In the genomic region with DNA sequence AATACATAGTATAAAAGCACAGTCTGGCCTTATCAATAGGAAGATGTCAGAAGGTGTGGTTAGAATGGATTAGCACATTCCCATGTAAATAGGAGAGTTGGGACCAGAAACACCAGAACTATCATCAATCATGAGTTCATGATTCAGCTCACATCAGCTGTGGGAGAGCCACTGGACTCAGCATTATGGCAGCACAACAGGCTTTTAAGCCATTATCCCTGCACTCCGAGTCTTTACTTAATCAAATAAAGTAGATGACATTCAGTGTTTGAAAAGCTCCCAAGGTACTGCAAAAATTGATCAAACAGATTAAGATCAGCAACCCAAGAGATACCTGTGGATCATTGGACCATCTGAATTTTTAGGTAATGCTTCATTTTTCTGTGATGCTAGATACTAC, we compare ENCODE assay signal across 21 cellular contexts. TPM values are rescaled to one million over a fixed set of nuclear protein-coding genes. Genes with fewer than 3 reads are reported as not detected.
DNase-seq lines count a peak whose midpoint lies in the region; FAIRE-seq and TF ChIP-seq lines count a peak whose summit lies in the region.
"Had no signal": no experiment of that assay in that cellular context is flagged by ENCODE, and none has a peak within 500 bp of the region (broad histone marks: within the 10 kb centered on the region; RNA-seq: fewer than 3 reads in every experiment).

No MANE protein-coding gene starts in this region.

- H3K36me3 Mint-ChIP-seq in type B pancreatic cell: peaks cover 22% of the 10 kb centered on the region

- H3K4me1 ChIP-seq in endocrine pancreas (ENCODE audit: control insufficient read depth, insufficient read depth, low read length): peaks cover 14% of the 10 kb centered on the region
- no peaks in the 10 kb centered on the region for H3K4me1 ChIP-seq in suprapubic skin
- H3K4me1 ChIP-seq: BLaER1, HAP-1 had no signal

- H3K9ac ChIP-seq in endocrine pancreas (ENCODE audit: control insufficient read depth, insufficient read depth, low read length): no peak overlapping the region
- H3K9ac ChIP-seq: BLaER1 had no signal

- no peak overlapping the region for H3K4me3 Mint-ChIP-seq in type B pancreatic cell
- H3K4me3 Mint-ChIP-seq: CD4-positive, CD25-positive, alpha-beta regulatory T cell; CD8-positive, alpha-beta T cell; HFFc6 had no signal

- TF ChIP-seq POLR2A in GM12892 (IDR thresholded peaks at IDR 0.05; ENCODE audit: low read depth, low read length) (0 out of 2 replicates have a peak, but pooled peaks have one; percentile 17), suprapubic skin (IDR thresholded peaks at IDR 0.05) (no peak)

- H3K9me3 ChIP-seq in endocrine pancreas (ENCODE audit: control insufficient read depth, low read length) (no peaks in the 10 kb centered on the region), suprapubic skin (no peaks in the 10 kb centered on the region)
- H3K9me3 ChIP-seq: Caco-2, HAP-1 had no signal

- no peak for FAIRE-seq in GM12892 (lab: Jason Lieb, UNC)
- FAIRE-seq: GM12878, GM18507, H54 had no signal

- H3K36me3 ChIP-seq in endocrine pancreas (ENCODE audit: control insufficient read depth, insufficient read depth, low read length) (no peaks in the 10 kb centered on the region), suprapubic skin (peaks cover 32% of the 10 kb centered on the region)

- H3K4me3 ChIP-seq in endocrine pancreas (ENCODE audit: control insufficient read depth, insufficient read depth, low read length) (peak overlapping the region; percentile 25), suprapubic skin (no peak overlapping the region)
- H3K4me3 ChIP-seq: BLaER1, GM12878, HAP-1 had no signal

- peaks cover 6% of the 10 kb centered on the region for H3K4me1 Mint-ChIP-seq in type B pancreatic cell (ENCODE audit: unreplicated experiment)

- H3K27me3 ChIP-seq in endocrine pancreas (ENCODE audit: control insufficient read depth, insufficient read depth, low read length) (no peaks in the 10 kb centered on the region), suprapubic skin (no peaks in the 10 kb centered on the region)
- H3K27me3 ChIP-seq: BLaER1 had no signal

- H3K27me3 Mint-ChIP-seq in type B pancreatic cell: no peaks in the 10 kb centered on the region
- H3K27me3 Mint-ChIP-seq: CD4-positive, CD25-positive, alpha-beta regulatory T cell had no signal

- DNase-seq in GM12892 (ENCODE audit: insufficient read length): no peak
- peak; percentile 34 for DNase-seq in NCI-H82 treated with DMSO at 0.1 percent for 48 hours (lab: John Stamatoyannopoulos, UW; ENCODE audit: unreplicated experiment)
- DNase-seq in type B pancreatic cell (ENCODE audit: extremely low spot score, unreplicated experiment): no peak
- DNase-seq in suprapubic skin (ENCODE audit: low spot score in 2 of 2): no peak
- no peak for DNase-seq in SHP77 treated with DMSO at 0.1 percent for 48 hours (lab: John Stamatoyannopoulos, UW)
- DNase-seq: Caco-2; CD4-positive, CD25-positive, alpha-beta regulatory T cell; CD8-positive, alpha-beta T cell; DMS 273 treated with DMSO at 0.1 percent for 48 hours; DMS79; EL; GDM1; GOT3; HFFc6 had no signal

- WGBS in suprapubic skin: 97% methylated on average over 1 of the region's 1 CpG

- no peak overlapping the region for H3K27ac Mint-ChIP-seq in type B pancreatic cell
- H3K27ac Mint-ChIP-seq: CD4-positive, CD25-positive, alpha-beta regulatory T cell; CD8-positive, alpha-beta T cell; HFFc6 had no signal

- H3K27ac ChIP-seq in suprapubic skin: no peak overlapping the region
- H3K27ac ChIP-seq: BLaER1, C4-2B had no signal

- no peak for TF ChIP-seq EP300 in suprapubic skin (IDR thresholded peaks at IDR 0.05)

- H3K9me3 Mint-ChIP-seq in type B pancreatic cell: no peaks in the 10 kb centered on the region
- H3K9me3 Mint-ChIP-seq: CD4-positive, CD25-positive, alpha-beta regulatory T cell; CD8-positive, alpha-beta T cell; HFFc6 had no signal

- TF ChIP-seq CTCF in type B pancreatic cell (conservative IDR thresholded peaks at IDR 0.05) (no peak), suprapubic skin (IDR thresholded peaks at IDR 0.05) (no peak)

RNA-seq across cellular contexts. Expression of a gene that starts 24.7 kb away (rescaled TPM):
- polyA plus RNA-seq in GM12892 (2012; ENCODE audit: missing spikeins): 56.7 TPM
- total RNA-seq in type B pancreatic cell (ENCODE audit: low replicate concordance) (20.7 and 27.1 TPM in 2 replicates), suprapubic skin (10 to 100 TPM in 2 of 4 donors, 1 to 10 TPM in 2; 5.2 to 34.9 (median 14.5) TPM)
